Comparison of ENCODE assay signal across 28 cellular contexts in genomic region chr15:99120050-99120777, GRCh38. TPM values are rescaled to one million over a fixed set of nuclear protein-coding genes. Genes with fewer than 3 reads are reported as not detected.
DNase-seq lines count a peak whose midpoint lies in the region; FAIRE-seq and TF ChIP-seq lines count a peak whose summit lies in the region.
"Had no signal": no experiment of that assay in that cellular context is flagged by ENCODE, and none has a peak within 500 bp of the region (broad histone marks: within the 10 kb centered on the region; RNA-seq: fewer than 3 reads in every experiment).

No MANE protein-coding gene starts in this region.

- H3K27ac ChIP-seq in esophagus squamous epithelium (peak overlapping the region in 3 of 4 donors; percentile 56 to 86 (median 83)), tibial artery (peak overlapping the region; percentile 77 to 92)
- H3K27ac ChIP-seq: foreskin keratinocyte, hepatocyte, left lung, pancreas, skin epidermis, testis, VCaP had no signal

- H3K4me3 Mint-ChIP-seq in progenitor cell of endocrine pancreas (ENCODE audit: low read depth): no peak overlapping the region
- H3K4me3 Mint-ChIP-seq: activated CD4-positive, alpha-beta T cell treated with anti-CD3 and anti-CD28 coated beads, Interleukin-2, amount 10 ng/mL, durations not matched to agents 7 days and 5 days; activated naive CD4-positive, alpha-beta T cell treated with anti-CD3 and anti-CD28 coated beads, Interleukin-2, amount 50 U/mL, for 24 hours; activated T-helper 1 cell treated with anti-CD3 and anti-CD28 coated beads, Interleukin-12 subunit alpha, Interleukin-12 subunit beta, Interleukin-2, Interleukin-4 antibody, amounts not matched to agents 30 ng/mL and 10 ng/mL and 1 ng/mL, durations not matched to agents 14 hours and 24 hours and 36 hours; HFFc6; mesothelial cell of epicardium; natural killer cell treated with Interleukin-12 subunit alpha and Interleukin-12 subunit beta and Interleukin-15 and Interleukin-18, amount 100 ng/mL, for 72 hours had no signal

- H3K4me3 ChIP-seq in bronchial epithelial cell (ENCODE audit: low read depth, low read length) (no peak overlapping the region), esophagus squamous epithelium (no peak overlapping the region), tibial artery (no peak overlapping the region)
- H3K4me3 ChIP-seq: hepatocyte, left lung, pancreas, skin epidermis, testis had no signal

- no peaks in the 10 kb centered on the region for H3K27me3 Mint-ChIP-seq in progenitor cell of endocrine pancreas
- H3K27me3 Mint-ChIP-seq: activated CD4-positive, alpha-beta T cell treated with anti-CD3 and anti-CD28 coated beads, Interleukin-2, amount 10 ng/mL, durations not matched to agents 7 days and 5 days; activated naive CD4-positive, alpha-beta T cell treated with anti-CD3 and anti-CD28 coated beads, Interleukin-2, amount 50 U/mL, for 24 hours had no signal

- in situ Hi-C loops in ACHN (cut with HindIII; ENCODE audit: low pct_ligation_motif_present, low pct_unique_long_range_greater_than_20kb, low sequenced_read_pairs): no loop called here

- DNase-seq in bronchial epithelial cell (ENCODE audit: low read depth) (no peak), esophagus squamous epithelium (lab: John Stamatoyannopoulos, UW) (no peak), progenitor cell of endocrine pancreas (ENCODE audit: low spot score, unreplicated experiment) (no peak), tibial artery (peak in 1 of 2 donors; percentile 63), GF-D8 (lab: John Stamatoyannopoulos, UW) (no peak), ACHN (no peak)
- DNase-seq in stimulated activated CD4-positive, alpha-beta T cell treated with anti-CD3 and anti-CD28 coated beads, Interleukin-4, amount 100 ng/mL, for 1 hour: no peak
- DNase-seq: activated CD4-positive, alpha-beta T cell treated with anti-CD3 and anti-CD28 coated beads, Interleukin-2, amount 10 ng/mL, durations not matched to agents 7 days and 5 days; cerebellar nuclear complex; effector CD4-positive, alpha-beta T cell; foreskin keratinocyte; GDM1; HFFc6; NCI-H1105 treated with DMSO at 0.1 percent for 48 hours; NCI-H2081; NCI-H82; SK-N-SH; testis had no signal

- 78 to 86% methylated on average over 12 of the region's 12 CpGs for WGBS in esophagus squamous epithelium, 2 donors

- no peak for TF ChIP-seq POLR2A in esophagus squamous epithelium (IDR thresholded peaks at IDR 0.05)

- peaks cover 7% of the 10 kb centered on the region for H3K4me1 Mint-ChIP-seq in progenitor cell of endocrine pancreas (ENCODE audit: low read depth)
- H3K4me1 Mint-ChIP-seq: activated CD4-positive, alpha-beta T cell treated with anti-CD3 and anti-CD28 coated beads, Interleukin-2, amount 10 ng/mL, durations not matched to agents 7 days and 5 days; activated naive CD4-positive, alpha-beta T cell treated with anti-CD3 and anti-CD28 coated beads, Interleukin-2, amount 50 U/mL, for 24 hours had no signal

- peaks cover 14 to 53% (median 18%) of the 10 kb centered on the region in 3 donors for H3K4me1 ChIP-seq in esophagus squamous epithelium
- H3K4me1 ChIP-seq in tibial artery: peaks cover 0 to 96% (median 64%) of the 10 kb centered on the region in 4 donors

- no peak for TF ChIP-seq CTCF in bronchial epithelial cell (IDR thresholded peaks at IDR 0.05; ENCODE audit: insufficient read depth, low read length, severe bottlenecking)
- TF ChIP-seq CTCF in esophagus squamous epithelium (IDR thresholded peaks at IDR 0.05): no peak
- no peak for TF ChIP-seq CTCF in progenitor cell of endocrine pancreas (IDR thresholded peaks at IDR 0.05; ENCODE audit: unreplicated experiment)
- no peak for TF ChIP-seq CTCF in tibial artery (IDR thresholded peaks at IDR 0.05)

- intact Hi-C loops in esophagus squamous epithelium (cut with DNase I): no loop called here
- intact Hi-C loops in tibial artery (cut with DNase I; ENCODE audit: low total_unique reads): loop anchor here (5.0 kb wide), 1 partner anchor 47 kb away; no protein-coding TSS in a partner anchor

- no peaks in the 10 kb centered on the region for H3K9me3 Mint-ChIP-seq in progenitor cell of endocrine pancreas (ENCODE audit: low read depth)
- H3K9me3 Mint-ChIP-seq: activated CD4-positive, alpha-beta T cell treated with anti-CD3 and anti-CD28 coated beads, Interleukin-2, amount 10 ng/mL, durations not matched to agents 7 days and 5 days; activated naive CD4-positive, alpha-beta T cell treated with anti-CD3 and anti-CD28 coated beads, Interleukin-2, amount 50 U/mL, for 24 hours; activated T-helper 1 cell treated with anti-CD3 and anti-CD28 coated beads, Interleukin-12 subunit alpha, Interleukin-12 subunit beta, Interleukin-2, Interleukin-4 antibody, amounts not matched to agents 30 ng/mL and 10 ng/mL and 1 ng/mL, durations not matched to agents 14 hours and 24 hours and 36 hours; HFFc6; mesothelial cell of epicardium; natural killer cell treated with Interleukin-12 subunit alpha and Interleukin-12 subunit beta and Interleukin-15 and Interleukin-18, amount 100 ng/mL, for 72 hours had no signal

- H3K9me3 ChIP-seq in esophagus squamous epithelium (no peaks in the 10 kb centered on the region), tibial artery (no peaks in the 10 kb centered on the region)
- H3K9me3 ChIP-seq: left lung, pancreas, SK-N-SH, testis had no signal

- H3K36me3 ChIP-seq in bronchial epithelial cell (ENCODE audit: control insufficient read depth, insufficient read depth, low read length) (no peaks in the 10 kb centered on the region), esophagus squamous epithelium (no peaks in the 10 kb centered on the region), tibial artery (peaks cover 17 to 33% (median 23%) of the 10 kb centered on the region in 3 donors)
- H3K36me3 ChIP-seq: left lung, pancreas had no signal

- FAIRE-seq in bronchial epithelial cell (lab: Jason Lieb, UNC): peak; percentile 18
- FAIRE-seq: GM18507, pancreas had no signal

- no peaks in the 10 kb centered on the region for H3K27me3 ChIP-seq in bronchial epithelial cell (ENCODE audit: control insufficient read depth, insufficient read depth, low read length)
- H3K27me3 ChIP-seq in esophagus squamous epithelium: no peaks in the 10 kb centered on the region
- H3K27me3 ChIP-seq in tibial artery: no peaks in the 10 kb centered on the region
- H3K27me3 ChIP-seq: foreskin keratinocyte, hepatocyte, pancreas, testis had no signal

- H3K27ac Mint-ChIP-seq in progenitor cell of endocrine pancreas: peak overlapping the region; percentile 59
- H3K27ac Mint-ChIP-seq: activated CD4-positive, alpha-beta T cell treated with anti-CD3 and anti-CD28 coated beads, Interleukin-2, amount 10 ng/mL, durations not matched to agents 7 days and 5 days; activated naive CD4-positive, alpha-beta T cell treated with anti-CD3 and anti-CD28 coated beads, Interleukin-2, amount 50 U/mL, for 24 hours; activated T-helper 1 cell treated with anti-CD3 and anti-CD28 coated beads, Interleukin-12 subunit alpha, Interleukin-12 subunit beta, Interleukin-2, Interleukin-4 antibody, amounts not matched to agents 30 ng/mL and 10 ng/mL and 1 ng/mL, durations not matched to agents 14 hours and 24 hours and 36 hours; HFFc6; mesothelial cell of epicardium; natural killer cell treated with Interleukin-12 subunit alpha and Interleukin-12 subunit beta and Interleukin-15 and Interleukin-18, amount 100 ng/mL, for 72 hours had no signal

- no peaks in the 10 kb centered on the region for H3K36me3 Mint-ChIP-seq in progenitor cell of endocrine pancreas (ENCODE audit: insufficient read depth)
- H3K36me3 Mint-ChIP-seq: activated naive CD4-positive, alpha-beta T cell treated with anti-CD3 and anti-CD28 coated beads, Interleukin-2, amount 50 U/mL, for 24 hours; natural killer cell treated with Interleukin-12 subunit alpha and Interleukin-12 subunit beta and Interleukin-15 and Interleukin-18, amount 100 ng/mL, for 72 hours had no signal

RNA-seq across cellular contexts. Expression of gene SYNM, which starts 15.3 kb away (rescaled TPM):
- total RNA-seq in bronchial epithelial cell (0.26 and 0.38 TPM in 2 replicates), esophagus squamous epithelium (100 to 1,000 TPM in 1 of 4 donors, 10 to 100 TPM in 3; 18.1 to 262 (median 42.0) TPM), progenitor cell of endocrine pancreas (1.1 TPM in 2 replicates)
